Comparison of ENCODE assay signal across 17 cellular contexts in genomic region chr10:35442006-35442405, GRCh38.
A peak's percentile ranks its signal among the peaks of the same experiment; 100 is the strongest.
DNase-seq lines count a peak whose midpoint lies in the region; ATAC-seq and TF ChIP-seq lines count a peak whose summit lies in the region.
"Had no signal": no experiment of that assay in that cellular context is flagged by ENCODE, and none has a peak within 500 bp of the region (broad histone marks: within the 10 kb centered on the region; RNA-seq: fewer than 3 reads in every experiment).

No MANE protein-coding gene starts in this region.

- no peaks in the 10 kb centered on the region for H3K9me2 ChIP-seq in GM23248 (ENCODE audit: insufficient read depth)

- H3K4me1 Mint-ChIP-seq in activated T-cell treated with anti-CD3 and anti-CD28 coated beads, Interleukin-2, amount 50 U/mL, for 24 hours (ENCODE audit: low read depth): peaks cover 59% of the 10 kb centered on the region
- peaks cover 19% of the 10 kb centered on the region for H3K4me1 Mint-ChIP-seq in activated naive CD8-positive, alpha-beta T cell treated with anti-CD3 and anti-CD28 coated beads, Interleukin-2, amount 10 ng/mL, durations not matched to agents 7 days and 5 days
- peaks cover 16% of the 10 kb centered on the region for H3K4me1 Mint-ChIP-seq in neural crest cell

- H3K36me3 Mint-ChIP-seq in activated T-cell treated with anti-CD3 and anti-CD28 coated beads, Interleukin-2, amount 50 U/mL, for 24 hours (ENCODE audit: low read depth): peaks cover 71% of the 10 kb centered on the region
- H3K36me3 Mint-ChIP-seq in activated naive CD8-positive, alpha-beta T cell treated with anti-CD3 and anti-CD28 coated beads, Interleukin-2, amount 10 ng/mL, durations not matched to agents 7 days and 5 days: peaks cover 49% of the 10 kb centered on the region
- H3K36me3 Mint-ChIP-seq in neural crest cell (ENCODE audit: low read depth): peaks cover 45% of the 10 kb centered on the region

- peak overlapping the region; percentile 44 for H3K27ac ChIP-seq in GM23248

- H3K4me2 ChIP-seq in GM23248 (ENCODE audit: unreplicated experiment): no peak overlapping the region

- H3K27me3 Mint-ChIP-seq in activated T-cell treated with anti-CD3 and anti-CD28 coated beads, Interleukin-2, amount 50 U/mL, for 24 hours: no peaks in the 10 kb centered on the region
- H3K27me3 Mint-ChIP-seq in activated naive CD8-positive, alpha-beta T cell treated with anti-CD3 and anti-CD28 coated beads, Interleukin-2, amount 10 ng/mL, durations not matched to agents 7 days and 5 days: no peaks in the 10 kb centered on the region
- H3K27me3 Mint-ChIP-seq in neural crest cell (ENCODE audit: low read depth): no peaks in the 10 kb centered on the region
- H3K27me3 Mint-ChIP-seq: dendritic cell treated with granulocyte-macrophage colony-stimulating factor and Interleukin-4, amounts not matched to agents 40 ng/mL and 50 ng/mL, for 4 days; memory B cell had no signal

- H3K79me2 ChIP-seq in GM23248 (ENCODE audit: insufficient read depth): peaks cover 100% of the 10 kb centered on the region

- H3K4me3 Mint-ChIP-seq in activated T-cell treated with anti-CD3 and anti-CD28 coated beads, Interleukin-2, amount 50 U/mL, for 24 hours: peak overlapping the region; percentile 48
- H3K4me3 Mint-ChIP-seq in activated naive CD8-positive, alpha-beta T cell treated with anti-CD3 and anti-CD28 coated beads, Interleukin-2, amount 10 ng/mL, durations not matched to agents 7 days and 5 days: no peak overlapping the region
- H3K4me3 Mint-ChIP-seq in neural crest cell: no peak overlapping the region
- H3K4me3 Mint-ChIP-seq: dendritic cell treated with granulocyte-macrophage colony-stimulating factor and Interleukin-4, amounts not matched to agents 40 ng/mL and 50 ng/mL, for 4 days; memory B cell; nephron had no signal

- H3K9me3 Mint-ChIP-seq in activated T-cell treated with anti-CD3 and anti-CD28 coated beads, Interleukin-2, amount 50 U/mL, for 24 hours: peaks cover 54% of the 10 kb centered on the region
- peaks cover 33% of the 10 kb centered on the region for H3K9me3 Mint-ChIP-seq in activated naive CD8-positive, alpha-beta T cell treated with anti-CD3 and anti-CD28 coated beads, Interleukin-2, amount 10 ng/mL, durations not matched to agents 7 days and 5 days
- H3K9me3 Mint-ChIP-seq in neural crest cell: peaks cover 33% of the 10 kb centered on the region

- DNase-seq in activated T-cell treated with anti-CD3 and anti-CD28 coated beads, Interleukin-2, amount 50 U/mL, for 24 hours: no peak
- DNase-seq in activated T-cell treated with anti-CD3 and anti-CD28 coated beads, Interleukin-2, amount 50 U/mL, for 48 hours: no peak
- DNase-seq in GM23248 (peak; percentile 74), neural crest cell (ENCODE audit: low read depth, low spot score) (no peak), NCI-H1417 (lab: John Stamatoyannopoulos, UW) (no peak), amniotic stem cell (lab: John Stamatoyannopoulos, UW) (no peak)
- DNase-seq in activated naive CD8-positive, alpha-beta T cell treated with anti-CD3 and anti-CD28 coated beads, Interleukin-2, amount 10 ng/mL, durations not matched to agents 7 days and 5 days: no peak
- DNase-seq: ACHN, erythroblast, GOT3, islet precursor cell, NCI-H2029, NCI-H524 treated with DMSO at 0.1 percent for 48 hours had no signal

- WGBS in GM23248 (ENCODE audit: low coverage in 1 of 2, low lambda C conversion rate in 2 of 2, missing lambda C conversion rate in 2 of 2), 2 experiments: 68 to 70% methylated on average over 2 of the region's 2 CpGs

- H3F3A ChIP-seq in GM23248 (ENCODE audit: insufficient read depth): peaks cover 15% of the 10 kb centered on the region

- no peak for ATAC-seq in activated naive CD8-positive, alpha-beta T cell treated with anti-CD3 and anti-CD28 coated beads, Interleukin-2, amount 10 ng/mL, durations not matched to agents 7 days and 5 days (ENCODE audit: low read depth)
- ATAC-seq in HG02884 (IDR thresholded peaks at IDR 0.05; ENCODE audit: unreplicated experiment): no peak

- H3K4me3 ChIP-seq in GM23248: no peak overlapping the region

- 0 out of 2 replicates have a peak, but pooled peaks cover 9% of the 10 kb centered on the region for H4K20me1 ChIP-seq in GM23248 (ENCODE audit: insufficient read depth)

- no peaks in the 10 kb centered on the region for H3K9me3 ChIP-seq in GM23248 (ENCODE audit: low read depth)

- H3K9ac ChIP-seq in GM23248: no peak overlapping the region

- H3K27me3 ChIP-seq in GM23248 (replicated peaks; ENCODE audit: insufficient read depth): no peaks in the 10 kb centered on the region

- no peak for TF ChIP-seq CTCF in neural crest cell (conservative IDR thresholded peaks at IDR 0.05)

- H3K36me3 ChIP-seq in GM23248 (ENCODE audit: low read depth): 0 out of 2 replicates have a peak, but pooled peaks cover 4% of the 10 kb centered on the region

- in situ Hi-C loops in GM23248 (cut with MboI): no loop called here

- peaks cover 25% of the 10 kb centered on the region for H3K4me1 ChIP-seq in GM23248 (ENCODE audit: insufficient read depth)

- no peak overlapping the region for H2AFZ ChIP-seq in GM23248

- POLR2A ChIA-PET in activated naive CD8-positive, alpha-beta T cell treated with anti-CD3 and anti-CD28 coated beads, Interleukin-2, amount 10 ng/mL, durations not matched to agents 7 days and 5 days (lab: Charles Lee): no interaction called here

- peak overlapping the region; percentile 96 for H3K27ac Mint-ChIP-seq in activated T-cell treated with anti-CD3 and anti-CD28 coated beads, Interleukin-2, amount 50 U/mL, for 24 hours
- peak overlapping the region; percentile 58 for H3K27ac Mint-ChIP-seq in activated naive CD8-positive, alpha-beta T cell treated with anti-CD3 and anti-CD28 coated beads, Interleukin-2, amount 10 ng/mL, durations not matched to agents 7 days and 5 days
- H3K27ac Mint-ChIP-seq in neural crest cell (ENCODE audit: unreplicated experiment): peak overlapping the region; percentile 60
- H3K27ac Mint-ChIP-seq: memory B cell, nephron had no signal
